In the genomic region with DNA sequence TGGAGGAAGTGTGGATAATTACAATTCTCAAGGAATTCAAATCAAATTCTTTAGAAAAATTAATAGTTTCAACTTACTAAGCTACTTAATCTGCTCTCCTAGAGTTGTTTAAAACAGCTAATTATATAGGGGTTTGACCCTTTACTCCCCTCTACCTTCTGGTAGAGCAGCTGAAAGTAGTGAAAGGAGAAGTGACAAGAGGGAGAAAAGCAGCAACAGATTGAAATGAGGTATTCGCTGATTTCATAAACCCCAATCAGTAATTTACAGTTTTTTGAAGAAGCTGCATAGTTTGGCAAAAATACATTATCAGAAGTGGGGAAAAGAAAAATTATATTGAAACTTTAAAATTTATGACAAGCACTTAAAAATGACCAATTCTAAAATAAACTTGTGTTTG, we compare ENCODE assay signal across 22 cellular contexts. TPM values are rescaled to one million over a fixed set of nuclear protein-coding genes. Genes with fewer than 3 reads are reported as not detected.
A peak's percentile ranks its signal among the peaks of the same experiment; 100 is the strongest.
DNase-seq lines count a peak whose midpoint lies in the region; ATAC-seq and TF ChIP-seq lines count a peak whose summit lies in the region.
"Had no signal": no experiment of that assay in that cellular context is flagged by ENCODE, and none has a peak within 500 bp of the region (broad histone marks: within the 10 kb centered on the region; RNA-seq: fewer than 3 reads in every experiment).

No MANE protein-coding gene starts in this region.

- no peak overlapping the region for H2BK120ac ChIP-seq in mesenchymal stem cell (ENCODE audit: low read depth, low read length)

- no peak overlapping the region for H2BK5ac ChIP-seq in mesenchymal stem cell (ENCODE audit: low read depth, low read length, poor library complexity, severe bottlenecking)

- H3K27me3 ChIP-seq in OCI-LY3 (ENCODE audit: low read depth, low read length) (no peaks in the 10 kb centered on the region), mesenchymal stem cell (ENCODE audit: control insufficient read depth in 1 of 2, insufficient read depth in 1 of 2, low read length in 2 of 2) (no peaks in the 10 kb centered on the region)
- H3K27me3 ChIP-seq: SJSA1 had no signal

- DNase-seq in GM10266 (ENCODE audit: extremely low spot score) (peak; percentile 35), mesenchymal stem cell (no peak), hypothalamus (lab: John Stamatoyannopoulos, UW) (no peak), RKO (ENCODE audit: low spot score) (no peak)
- no peak for DNase-seq in stimulated activated CD4-positive, alpha-beta T cell treated with anti-CD3 and anti-CD28 coated beads, Interleukin-2, amount 100 ng/mL, for 24 hours
- DNase-seq: DMS 273 treated with DMSO at 0.1 percent for 48 hours, GDM1, GM23248, MV-4-11, NCI-H1417 treated with DMSO at 0.1 percent for 48 hours, NCI-H2029, NCI-H2171 treated with DMSO at 0.1 percent for 48 hours, NCI-H446 treated with DMSO at 0.1 percent for 48 hours, NCI-H82 had no signal

- H2AFZ ChIP-seq in OCI-LY3 (ENCODE audit: low read depth, low read length) (no peak overlapping the region), mesenchymal stem cell (ENCODE audit: low read depth, low read length) (no peak overlapping the region)
- H2AFZ ChIP-seq: GM23248 had no signal

- H3K9me3 ChIP-seq in OCI-LY3 (ENCODE audit: insufficient read depth, low read length) (no peaks in the 10 kb centered on the region), mesenchymal stem cell (ENCODE audit: control insufficient read depth, low read length) (no peaks in the 10 kb centered on the region)
- H3K9me3 ChIP-seq: A549, SJSA1 had no signal

- H4K91ac ChIP-seq in mesenchymal stem cell (ENCODE audit: low read length), result no peak overlapping the region

- H2AK5ac ChIP-seq in mesenchymal stem cell (ENCODE audit: low read length, severe bottlenecking), result no peak overlapping the region

- H3K27ac ChIP-seq in OCI-LY3 (ENCODE audit: low read length) (peak overlapping the region; percentile 96), mesenchymal stem cell (ENCODE audit: low read length, poor library complexity, severe bottlenecking) (no peak overlapping the region)
- H3K27ac ChIP-seq: A549, C4-2B, GM23248, SJSA1 had no signal

- WGBS in mesenchymal stem cell, result no CpG with 5 or more reads among the region's 1 CpG

- H3K18ac ChIP-seq in mesenchymal stem cell (ENCODE audit: low read depth in 1 of 2, low read length in 2 of 2), result no peak overlapping the region

- H3K79me2 ChIP-seq in OCI-LY3 (ENCODE audit: low read length), result peaks cover 33% of the 10 kb centered on the region

- no peak overlapping the region for H3K23ac ChIP-seq in mesenchymal stem cell (ENCODE audit: low read length in 2 of 2)

- H3K9ac ChIP-seq in OCI-LY3 (ENCODE audit: low read length) (peak overlapping the region; percentile 76), mesenchymal stem cell (ENCODE audit: low read length) (peak overlapping the region; percentile 2)
- H3K9ac ChIP-seq: GM23248 had no signal

- no peak overlapping the region for H3K4ac ChIP-seq in mesenchymal stem cell (ENCODE audit: low read depth in 1 of 2, low read length in 2 of 2)

- H3K79me1 ChIP-seq in mesenchymal stem cell (replicated peaks; ENCODE audit: low read length, poor library complexity, severe bottlenecking), result peaks cover 8% of the 10 kb centered on the region

- H3K4me2 ChIP-seq in OCI-LY3 (ENCODE audit: low read length) (peak overlapping the region; percentile 95), mesenchymal stem cell (ENCODE audit: low read length, poor library complexity, severe bottlenecking) (no peak overlapping the region)
- H3K4me2 ChIP-seq: A549 had no signal

- TF ChIP-seq CTCF in GM10266 (IDR thresholded peaks at IDR 0.05; ENCODE audit: control insufficient read depth, insufficient read depth, low read depth, missing control alignments) (no peak), OCI-LY3 (IDR thresholded peaks at IDR 0.05; ENCODE audit: low read depth, low read length) (no peak)

- no peak overlapping the region for H2BK15ac ChIP-seq in mesenchymal stem cell (ENCODE audit: low read depth, poor library complexity, severe bottlenecking)

- H4K20me1 ChIP-seq in OCI-LY3 (ENCODE audit: insufficient read depth, low read length), result no peaks in the 10 kb centered on the region

- H4K8ac ChIP-seq in mesenchymal stem cell (ENCODE audit: low read length), result no peak overlapping the region

- H3K14ac ChIP-seq in mesenchymal stem cell (ENCODE audit: low read length in 2 of 2), result no peak overlapping the region

- ATAC-seq in GM21423 (IDR thresholded peaks at IDR 0.05; ENCODE audit: unreplicated experiment) (peak; percentile 27), GM21737 (IDR thresholded peaks at IDR 0.05; ENCODE audit: unreplicated experiment) (no peak)
- ATAC-seq: A549, HCT116, K562 had no signal

- no peak overlapping the region for H2BK12ac ChIP-seq in mesenchymal stem cell (ENCODE audit: low read length in 2 of 2)

- H3K4me3 ChIP-seq in OCI-LY3 (ENCODE audit: low read length) (peak overlapping the region; percentile 48), mesenchymal stem cell (ENCODE audit: insufficient read depth in 1 of 2, low read depth in 1 of 2, low read length in 2 of 2) (no peak overlapping the region)
- H3K4me3 ChIP-seq: A549, GM23248, K562, SJSA1 had no signal

- H3K4me1 ChIP-seq in OCI-LY3 (ENCODE audit: low read length) (peaks cover 66% of the 10 kb centered on the region), mesenchymal stem cell (ENCODE audit: control insufficient read depth, insufficient read depth, low read depth, low read length) (peaks cover 1% of the 10 kb centered on the region)

- H3K36me3 ChIP-seq in OCI-LY3 (replicated peaks; ENCODE audit: low read depth, low read length) (peaks cover 2% of the 10 kb centered on the region), mesenchymal stem cell (ENCODE audit: control insufficient read depth in 1 of 2, insufficient read depth in 2 of 2, low read depth in 1 of 2, low read length in 2 of 2) (peaks cover 1 to 59% of the 10 kb centered on the region in 2 experiments)

RNA-seq across cellular contexts. Expression of gene ZMAT3, which starts 52.8 kb away (rescaled TPM):
- 74.4 TPM for polyA plus RNA-seq in mesenchymal stem cell (2013, experiment 1 of 2)
- polyA plus RNA-seq in mesenchymal stem cell (2013, experiment 2 of 2), result 72.6 TPM
